8 cellular contexts compared by ENCODE assay signal in the genomic region with DNA sequence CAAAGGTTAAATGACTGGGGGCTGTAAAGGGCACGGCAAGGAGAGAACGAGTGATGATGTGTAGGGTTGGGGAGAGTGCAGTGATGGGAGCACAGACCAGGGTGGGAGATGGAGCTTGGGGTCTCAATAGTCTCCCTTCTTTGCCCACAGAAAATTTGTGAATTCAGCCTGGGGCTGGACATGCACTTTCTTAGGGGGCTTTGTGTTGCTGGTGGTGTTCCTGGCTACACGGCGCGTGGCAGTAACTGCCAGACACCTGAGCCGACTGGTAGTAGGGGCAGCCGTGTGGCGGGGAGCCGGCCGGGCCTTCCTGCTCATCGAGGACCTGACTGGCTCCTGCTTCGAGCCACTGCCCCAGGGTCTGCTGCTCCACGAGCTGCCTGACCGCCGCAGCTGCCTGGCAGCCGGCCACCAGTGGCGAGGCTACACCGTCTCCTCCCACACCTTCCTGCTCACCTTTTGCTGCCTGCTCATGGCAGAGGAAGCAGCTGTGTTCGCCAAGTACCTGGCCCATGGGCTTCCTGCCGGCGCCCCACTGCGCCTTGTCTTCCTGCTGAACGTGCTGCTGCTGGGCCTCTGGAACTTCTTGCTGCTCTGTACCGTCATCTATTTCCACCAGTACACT. TPM values are rescaled to one million over a fixed set of nuclear protein-coding genes. Genes with fewer than 3 reads are reported as not detected.
DNase-seq lines count a peak whose midpoint lies in the region; ATAC-seq lines count a peak whose summit lies in the region.

No MANE protein-coding gene starts in this region.

- intact Hi-C loops in CD4-positive, alpha-beta memory T cell (cut with micrococcal nuclease), result no loop called here

- H3K4me1 Mint-ChIP-seq in CD4-positive, alpha-beta memory T cell, result peaks cover 25 to 41% (median 32%) of the 10 kb centered on the region in 4 donors
- peaks cover 43% of the 10 kb centered on the region for H3K4me1 Mint-ChIP-seq in activated naive CD4-positive, alpha-beta T cell treated with anti-CD3 and anti-CD28 coated beads, Interleukin-2, amount 10 ng/mL, durations not matched to agents 7 days and 5 days
- peaks cover 24 to 42% (median 37%) of the 10 kb centered on the region in 4 donors for H3K4me1 Mint-ChIP-seq in naive thymus-derived CD8-positive, alpha-beta T cell

- H3K27ac ChIP-seq in CD4-positive, alpha-beta memory T cell (ENCODE audit: low read depth, low read length), result peak overlapping the region; percentile 41

- peaks cover 0 to 2% (median 0%) of the 10 kb centered on the region in 8 donors for H3K9me3 Mint-ChIP-seq in CD4-positive, alpha-beta memory T cell
- H3K9me3 Mint-ChIP-seq in activated naive CD4-positive, alpha-beta T cell treated with anti-CD3 and anti-CD28 coated beads, Interleukin-2, amount 10 ng/mL, durations not matched to agents 7 days and 5 days, result no peaks in the 10 kb centered on the region
- H3K9me3 Mint-ChIP-seq in naive thymus-derived CD8-positive, alpha-beta T cell, result no peaks in the 10 kb centered on the region

- peak; percentile 10 to 16 for ATAC-seq in naive thymus-derived CD8-positive, alpha-beta T cell
- ATAC-seq in HG03439 (IDR thresholded peaks at IDR 0.05; ENCODE audit: unreplicated experiment) (no peak), HG02870 (IDR thresholded peaks at IDR 0.05; ENCODE audit: unreplicated experiment) (no peak), HG03460 (IDR thresholded peaks at IDR 0.05; ENCODE audit: unreplicated experiment) (no peak), GM21367 (IDR thresholded peaks at IDR 0.05; ENCODE audit: unreplicated experiment) (no peak)

- peak overlapping the region; percentile 47 to 87 (median 60) for H3K4me3 Mint-ChIP-seq in CD4-positive, alpha-beta memory T cell
- H3K4me3 Mint-ChIP-seq in activated naive CD4-positive, alpha-beta T cell treated with anti-CD3 and anti-CD28 coated beads, Interleukin-2, amount 10 ng/mL, durations not matched to agents 7 days and 5 days, result peak overlapping the region; percentile 2
- H3K4me3 Mint-ChIP-seq in naive thymus-derived CD8-positive, alpha-beta T cell, result peak overlapping the region; percentile 21 to 85 (median 71)

- H3K4me3 ChIP-seq in CD4-positive, alpha-beta memory T cell (ENCODE audit: low read length in 2 of 2), result no peak overlapping the region

- H3K36me3 Mint-ChIP-seq in CD4-positive, alpha-beta memory T cell, result peaks cover 2 to 9% of the 10 kb centered on the region in 2 donors
- H3K36me3 Mint-ChIP-seq in activated naive CD4-positive, alpha-beta T cell treated with anti-CD3 and anti-CD28 coated beads, Interleukin-2, amount 10 ng/mL, durations not matched to agents 7 days and 5 days, result peaks cover 11% of the 10 kb centered on the region
- H3K36me3 Mint-ChIP-seq in naive thymus-derived CD8-positive, alpha-beta T cell, result peaks cover 0 to 3% (median 0%) of the 10 kb centered on the region in 3 donors

- no peaks in the 10 kb centered on the region for H3K27me3 Mint-ChIP-seq in CD4-positive, alpha-beta memory T cell
- no peaks in the 10 kb centered on the region for H3K27me3 Mint-ChIP-seq in activated naive CD4-positive, alpha-beta T cell treated with anti-CD3 and anti-CD28 coated beads, Interleukin-2, amount 10 ng/mL, durations not matched to agents 7 days and 5 days
- H3K27me3 Mint-ChIP-seq in naive thymus-derived CD8-positive, alpha-beta T cell, result no peaks in the 10 kb centered on the region

- peak in 4 of 5 donors; percentile 32 to 57 (median 34) for DNase-seq in CD4-positive, alpha-beta memory T cell
- peak; percentile 89 for DNase-seq in NCI-H2196 (lab: John Stamatoyannopoulos, UW; ENCODE audit: unreplicated experiment)
- peak; percentile 42 for DNase-seq in activated naive CD4-positive, alpha-beta T cell treated with anti-CD3 and anti-CD28 coated beads, Interleukin-2, amount 10 ng/mL, durations not matched to agents 7 days and 5 days
- peak in 5 of 10 donors; percentile 32 to 47 (median 37) for DNase-seq in naive thymus-derived CD8-positive, alpha-beta T cell

- peaks cover 2% of the 10 kb centered on the region for H3K36me3 ChIP-seq in CD4-positive, alpha-beta memory T cell (ENCODE audit: insufficient read depth, low read length)

- peak overlapping the region; percentile 85 to 96 (median 90) for H3K27ac Mint-ChIP-seq in CD4-positive, alpha-beta memory T cell
- peak overlapping the region; percentile 78 for H3K27ac Mint-ChIP-seq in activated naive CD4-positive, alpha-beta T cell treated with anti-CD3 and anti-CD28 coated beads, Interleukin-2, amount 10 ng/mL, durations not matched to agents 7 days and 5 days
- peak overlapping the region; percentile 74 to 96 (median 93) for H3K27ac Mint-ChIP-seq in naive thymus-derived CD8-positive, alpha-beta T cell

- CTCF ChIA-PET in CD4-positive, alpha-beta memory T cell (lab: Charles Lee; ENCODE audit: partially characterized antibody), result interaction anchor here (1.2 to 2.6 kb wide), 5 partner anchors 16 to 74 kb away, joined by 4 to 15 read pairs (median 4); a partner anchor contains a TSS
- CTCF ChIA-PET in activated naive CD4-positive, alpha-beta T cell treated with anti-CD3 and anti-CD28 coated beads, Interleukin-2, amount 10 ng/mL, durations not matched to agents 7 days and 5 days (lab: Charles Lee), result interaction anchor here (1.0 to 1.3 kb wide), 3 partner anchors 16 to 74 kb away, joined by 3 to 4 read pairs (median 3); no protein-coding TSS in a partner anchor

- POLR2A ChIA-PET in CD4-positive, alpha-beta memory T cell (lab: Charles Lee; ENCODE audit: partially characterized antibody), result interaction anchor here (0.6 to 16.1 kb wide), 9 partner anchors 9 to 321 kb away, joined by 3 to 347 read pairs (median 5); a partner anchor contains a TSS
- POLR2A ChIA-PET in naive thymus-derived CD8-positive, alpha-beta T cell (lab: Charles Lee), result interaction anchor here (1.1 to 9.5 kb wide), 5 partner anchors 9 to 24 kb away, joined by 3 to 177 read pairs (median 7); a partner anchor contains a TSS

- peaks cover 32% of the 10 kb centered on the region for H3K4me1 ChIP-seq in CD4-positive, alpha-beta memory T cell (ENCODE audit: insufficient read depth, low read length)

- no peaks in the 10 kb centered on the region for H3K27me3 ChIP-seq in CD4-positive, alpha-beta memory T cell (ENCODE audit: insufficient read depth, low read length)

- no peaks in the 10 kb centered on the region for H3K9me3 ChIP-seq in CD4-positive, alpha-beta memory T cell (ENCODE audit: control insufficient read depth in 1 of 2, low read length in 2 of 2)

RNA-seq across cellular contexts. Expression of a gene that starts 1.7 kb away (rescaled TPM):
- 1 to 10 TPM; 3.2 to 4.2 TPM for total RNA-seq in CD4-positive, alpha-beta memory T cell
- under 1 TPM; 0.69 to 0.81 TPM for polyA plus RNA-seq in CD4-positive, alpha-beta memory T cell
- total RNA-seq in naive thymus-derived CD8-positive, alpha-beta T cell, result 1 to 10 TPM; 1.9 to 2.2 TPM
- under 1 TPM; 0.52 to 0.60 (median 0.52) TPM for polyA plus RNA-seq in naive thymus-derived CD8-positive, alpha-beta T cell

RNA-seq across cellular contexts. Expression of a gene that starts 3.8 kb away (rescaled TPM):
- total RNA-seq in CD4-positive, alpha-beta memory T cell, result 100 to 1,000 TPM; 257 to 273 TPM
- 1,000 to 10,000 TPM in 1 of 2 donors, 100 to 1,000 TPM in 1; 976 to 1,008 TPM for polyA plus RNA-seq in CD4-positive, alpha-beta memory T cell
- total RNA-seq in naive thymus-derived CD8-positive, alpha-beta T cell, result 100 to 1,000 TPM; 202 to 203 TPM
- 100 to 1,000 TPM; 681 to 767 (median 753) TPM for polyA plus RNA-seq in naive thymus-derived CD8-positive, alpha-beta T cell

RNA-seq across cellular contexts. Expression of a gene that starts 9.2 kb away (rescaled TPM):
- 10 to 100 TPM; 33.0 to 33.9 TPM for total RNA-seq in CD4-positive, alpha-beta memory T cell
- polyA plus RNA-seq in CD4-positive, alpha-beta memory T cell, result 10 to 100 TPM; 11.4 to 13.6 TPM
- total RNA-seq in naive thymus-derived CD8-positive, alpha-beta T cell, result 10 to 100 TPM; 16.6 to 18.1 TPM
- polyA plus RNA-seq in naive thymus-derived CD8-positive, alpha-beta T cell, result 1 to 10 TPM; 7.5 to 9.4 (median 8.4) TPM

RNA-seq across cellular contexts. Expression of a gene that starts 14.2 kb away (rescaled TPM):
- total RNA-seq in CD4-positive, alpha-beta memory T cell, result 100 to 1,000 TPM; 143 to 150 TPM
- 100 to 1,000 TPM; 511 to 815 TPM for polyA plus RNA-seq in CD4-positive, alpha-beta memory T cell
- total RNA-seq in naive thymus-derived CD8-positive, alpha-beta T cell, result 100 to 1,000 TPM; 129 to 140 TPM
- 100 to 1,000 TPM; 402 to 471 (median 463) TPM for polyA plus RNA-seq in naive thymus-derived CD8-positive, alpha-beta T cell

RNA-seq across cellular contexts. Expression of a gene that starts 15.1 kb away (rescaled TPM):
- 100 to 1,000 TPM; 108 to 113 TPM for total RNA-seq in CD4-positive, alpha-beta memory T cell
- 10 to 100 TPM; 44.3 to 75.7 TPM for polyA plus RNA-seq in CD4-positive, alpha-beta memory T cell
- total RNA-seq in naive thymus-derived CD8-positive, alpha-beta T cell, result 10 to 100 TPM; 85.7 to 91.4 TPM
- polyA plus RNA-seq in naive thymus-derived CD8-positive, alpha-beta T cell, result 10 to 100 TPM; 34.1 to 45.3 (median 37.6) TPM

Comparison
In these comparisons a context has a peak if more than half of its experiments do, and no peak if none do; other contexts are left out.
1. H3K4me3 Mint-ChIP-seq: peak in every context shown above with its lines; median percentile 71 in naive thymus-derived CD8-positive, alpha-beta T cell; 60 in CD4-positive, alpha-beta memory T cell; 2 in activated naive CD4-positive, alpha-beta T cell treated with anti-CD3 and anti-CD28 coated beads, Interleukin-2, amount 10 ng/mL, durations not matched to agents 7 days and 5 days.
2. ATAC-seq: peak in naive thymus-derived CD8-positive, alpha-beta T cell (2 of 2); none in HG03439 (single experiment), HG02870 (single experiment), HG03460 (single experiment) and GM21367 (single experiment).
3. Peak in every context shown above with its lines, with median percentiles within 50 percentile points of each other: H3K27ac Mint-ChIP-seq.